Comparison of ENCODE assay signal across 9 cellular contexts in the genomic region with DNA sequence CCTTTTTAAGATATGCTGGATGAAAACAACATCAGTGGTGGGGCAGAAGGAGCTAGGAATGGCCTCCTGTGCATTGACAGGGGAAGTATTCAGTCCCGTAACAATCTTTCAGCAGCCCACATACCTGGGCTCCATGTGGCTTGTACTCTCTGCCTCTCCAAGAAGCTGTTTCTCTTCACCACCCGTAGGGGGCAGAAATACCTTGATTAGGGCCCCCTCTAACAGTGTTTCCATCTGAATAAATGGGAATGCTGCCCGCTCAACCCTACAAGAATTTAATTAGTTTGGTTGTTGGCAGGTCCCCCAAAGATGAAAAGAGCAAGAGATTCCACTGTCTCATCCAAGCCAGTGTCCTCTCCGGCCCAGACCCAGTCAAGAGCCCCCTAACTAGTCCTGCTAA.
DNase-seq lines count a peak whose midpoint lies in the region; ATAC-seq, FAIRE-seq and TF ChIP-seq lines count a peak whose summit lies in the region.
"Had no signal": no experiment of that assay in that cellular context is flagged by ENCODE, and none has a peak within 500 bp of the region (broad histone marks: within the 10 kb centered on the region; RNA-seq: fewer than 3 reads in every experiment).

No MANE protein-coding gene starts in this region.

- no peak overlapping the region for H3K4me2 ChIP-seq in Karpas-422 (ENCODE audit: low read depth, low read length, poor library complexity, severe bottlenecking)
- no peak overlapping the region for H3K4me2 ChIP-seq in astrocyte (ENCODE audit: low read length)

- H3K27ac Mint-ChIP-seq in astrocyte (ENCODE audit: unreplicated experiment), result no peak overlapping the region

- H3K27me3 Mint-ChIP-seq in astrocyte (ENCODE audit: low read depth, unreplicated experiment), result peaks cover 16% of the 10 kb centered on the region

- no peaks in the 10 kb centered on the region for H3K36me3 Mint-ChIP-seq in astrocyte (ENCODE audit: low read depth, unreplicated experiment)

- ATAC-seq in GM18517 (IDR thresholded peaks at IDR 0.05; ENCODE audit: unreplicated experiment) (no peak), HG03520 (IDR thresholded peaks at IDR 0.05; ENCODE audit: unreplicated experiment) (no peak)

- no peaks in the 10 kb centered on the region for H3K9me3 ChIP-seq in Karpas-422 (ENCODE audit: low read length)
- H3K9me3 ChIP-seq in astrocyte (ENCODE audit: insufficient read depth, low read depth, low read length), result no peaks in the 10 kb centered on the region
- no peaks in the 10 kb centered on the region for H3K9me3 ChIP-seq in neutrophil

- no peaks in the 10 kb centered on the region for H3K9me2 ChIP-seq in Karpas-422 (replicated peaks; ENCODE audit: insufficient read depth, low read length)

- in situ Hi-C loops in GM13977 (cut with MboI; ENCODE audit: low pct_unique_long_range_greater_than_20kb, low sequenced_read_pairs, unreplicated experiment), result loop anchor here (10.0 kb wide), 2 partner anchors 256 to 336 kb away; partner anchors contain the start of gene RBPJ

- FAIRE-seq in astrocyte (lab: Jason Lieb, UNC), result no peak

- H3K4me3 ChIP-seq in Karpas-422 (ENCODE audit: low read length), result no peak overlapping the region
- H3K4me3 ChIP-seq in astrocyte (ENCODE audit: insufficient read depth, low read depth, low read length), result no peak overlapping the region
- no peak overlapping the region for H3K4me3 ChIP-seq in neutrophil (ENCODE audit: low read depth in 1 of 2, low read length in 1 of 2)
- H3K4me3 ChIP-seq in lower leg skin (ENCODE audit: low read depth, poor library complexity, severe bottlenecking), result no peak overlapping the region

- DNase-seq in GM13977 (ENCODE audit: low spot score), result peak; percentile 45
- DNase-seq in Karpas-422, result peak; percentile 62
- DNase-seq in astrocyte (ENCODE audit: low read depth), result peak; percentile 27
- DNase-seq in superior temporal gyrus (ENCODE audit: extremely low spot score), result no peak
- DNase-seq in lower leg skin (ENCODE audit: low spot score in 2 of 2), result no peak

- no peak overlapping the region for H3K4me3 Mint-ChIP-seq in astrocyte (ENCODE audit: unreplicated experiment)

- WGBS in lower leg skin, 2 donors, result 58 to 68% methylated on average over 4 of the region's 4 CpGs

- no peak overlapping the region for H3K27ac ChIP-seq in Karpas-422 (ENCODE audit: low read length)
- no peak overlapping the region for H3K27ac ChIP-seq in astrocyte (ENCODE audit: low read depth, low read length)
- H3K27ac ChIP-seq in neutrophil, result no peak overlapping the region
- H3K27ac ChIP-seq: epithelial cell of prostate had no signal

- H3K4me1 ChIP-seq in Karpas-422 (ENCODE audit: low read length), result no peaks in the 10 kb centered on the region
- H3K4me1 ChIP-seq in astrocyte (ENCODE audit: insufficient read depth, low read length), result no peaks in the 10 kb centered on the region
- H3K4me1 ChIP-seq in neutrophil (ENCODE audit: control insufficient read depth in 1 of 2, insufficient read depth in 1 of 2, low read depth in 1 of 2, low read length in 1 of 2), result peaks cover 31 to 44% of the 10 kb centered on the region in 2 experiments

- intact Hi-C loops in lower leg skin (cut with DNase I; ENCODE audit: low total_unique reads), result no loop called here

- no peaks in the 10 kb centered on the region for H3K79me2 ChIP-seq in Karpas-422 (ENCODE audit: low read length)
- H3K79me2 ChIP-seq in astrocyte (ENCODE audit: insufficient read depth, low read length), result no peaks in the 10 kb centered on the region

- H3K27me3 ChIP-seq in Karpas-422 (ENCODE audit: low read length) (no peaks in the 10 kb centered on the region), astrocyte (ENCODE audit: insufficient read depth, low read length) (peaks cover 3% of the 10 kb centered on the region), neutrophil (no peaks in the 10 kb centered on the region)

- TF ChIP-seq POLR2A in lower leg skin (IDR thresholded peaks at IDR 0.05), result no peak

- no peak overlapping the region for H2AFZ ChIP-seq in Karpas-422 (ENCODE audit: low read length)
- H2AFZ ChIP-seq in astrocyte (ENCODE audit: low read depth, low read length), result no peak overlapping the region

- no peaks in the 10 kb centered on the region for H3K36me3 ChIP-seq in Karpas-422 (ENCODE audit: insufficient read depth, low read length)
- H3K36me3 ChIP-seq in astrocyte (ENCODE audit: insufficient read depth, low read length), result no peaks in the 10 kb centered on the region
- no peaks in the 10 kb centered on the region for H3K36me3 ChIP-seq in neutrophil

- H3K9me3 Mint-ChIP-seq in astrocyte (ENCODE audit: unreplicated experiment), result peaks cover 2% of the 10 kb centered on the region

- H4K20me1 ChIP-seq in Karpas-422 (ENCODE audit: insufficient read depth, low read depth, low read length) (no peaks in the 10 kb centered on the region), astrocyte (ENCODE audit: insufficient read depth, low read length) (no peaks in the 10 kb centered on the region)

- TF ChIP-seq CTCF in GM13977 (IDR thresholded peaks at IDR 0.05; ENCODE audit: extremely low read depth, insufficient read depth, missing control alignments), result peak; percentile 72
- TF ChIP-seq CTCF in astrocyte (IDR thresholded peaks at IDR 0.05; ENCODE audit: insufficient read depth, low read depth, low read length), result peak; percentile 42
- peak; percentile 19 for TF ChIP-seq CTCF in neutrophil (IDR thresholded peaks at IDR 0.05)
- TF ChIP-seq CTCF in lower leg skin (IDR thresholded peaks at IDR 0.05), result no peak

- no peaks in the 10 kb centered on the region for H3K4me1 Mint-ChIP-seq in astrocyte (ENCODE audit: low read depth, unreplicated experiment)

- H3K9ac ChIP-seq in Karpas-422 (ENCODE audit: low read length) (no peak overlapping the region), astrocyte (ENCODE audit: low read length) (no peak overlapping the region)

Comparison
In these comparisons a context has a peak if more than half of its experiments do, and no peak if none do; other contexts are left out.
1. DNase-seq: peak in GM13977 (single experiment), Karpas-422 (single experiment) and astrocyte (single experiment); none in superior temporal gyrus (single experiment) and lower leg skin (0 of 2).
2. CTCF ChIP-seq: peak in GM13977 (single experiment), astrocyte (single experiment) and neutrophil (single experiment); none in lower leg skin (0 of 3).